In genomic region chr18:68742206-68742605, GRCh38 we compare ENCODE assay signal across 18 cellular contexts. TPM values are rescaled to one million over a fixed set of nuclear protein-coding genes. Genes with fewer than 3 reads are reported as not detected.
A peak's percentile ranks its signal among the peaks of the same experiment; 100 is the strongest.
DNase-seq lines count a peak whose midpoint lies in the region; ATAC-seq, FAIRE-seq and TF ChIP-seq lines count a peak whose summit lies in the region.
"Had no signal": no experiment of that assay in that cellular context is flagged by ENCODE, and none has a peak within 500 bp of the region (broad histone marks: within the 10 kb centered on the region; RNA-seq: fewer than 3 reads in every experiment).

No MANE protein-coding gene starts in this region.

- H3K4me3 ChIP-seq in A673 (ENCODE audit: low read depth, low read length, poor library complexity, severe bottlenecking) (no peak overlapping the region), small intestine (ENCODE audit: low read depth in 1 of 2, low read length in 2 of 2) (no peak overlapping the region)
- H3K4me3 ChIP-seq: GM23338 had no signal

- H3K4me1 Mint-ChIP-seq in activated T-cell treated with anti-CD3 and anti-CD28 coated beads, Interleukin-2, amount 50 U/mL, for 4 hours (ENCODE audit: low read depth) = no peaks in the 10 kb centered on the region
- H3K4me1 Mint-ChIP-seq: CD4-positive, alpha-beta memory T cell; GM23338 had no signal

- H3K27ac ChIP-seq in A673 (ENCODE audit: low read depth, low read length, poor library complexity, severe bottlenecking) = no peak overlapping the region
- H3K27ac ChIP-seq in small intestine (ENCODE audit: low read depth in 1 of 2, low read length in 1 of 2) = no peak overlapping the region
- H3K27ac ChIP-seq: C4-2B had no signal

- no peaks in the 10 kb centered on the region for H3K36me3 ChIP-seq in A673 (ENCODE audit: insufficient read depth, low read length, poor library complexity, severe bottlenecking)
- H3K36me3 ChIP-seq in small intestine (ENCODE audit: control insufficient read depth in 2 of 2, insufficient read depth in 2 of 2, low read length in 2 of 2) = no peaks in the 10 kb centered on the region
- H3K36me3 ChIP-seq: BE2C had no signal

- H3K9me3 Mint-ChIP-seq in activated T-cell treated with anti-CD3 and anti-CD28 coated beads, Interleukin-2, amount 50 U/mL, for 4 hours = no peaks in the 10 kb centered on the region
- H3K9me3 Mint-ChIP-seq: CD4-positive, alpha-beta memory T cell; GM23338 had no signal

- no peaks in the 10 kb centered on the region for H3K36me3 Mint-ChIP-seq in activated T-cell treated with anti-CD3 and anti-CD28 coated beads, Interleukin-2, amount 50 U/mL, for 4 hours (ENCODE audit: insufficient read depth)
- H3K36me3 Mint-ChIP-seq: CD4-positive, alpha-beta memory T cell had no signal

- no peak for FAIRE-seq in small intestine (lab: Jason Lieb, UNC)
- FAIRE-seq: G401.6, GM12892, HepG2, HTR-8/SVneo had no signal

- H3K27me3 ChIP-seq in A673 (replicated peaks; ENCODE audit: insufficient read depth, low read depth, low read length, poor library complexity) (no peaks in the 10 kb centered on the region), small intestine (ENCODE audit: control insufficient read depth in 2 of 2, insufficient read depth in 2 of 2, low read length in 2 of 2) (no peaks in the 10 kb centered on the region)
- H3K27me3 ChIP-seq: BE2C had no signal

- H3K4me3 Mint-ChIP-seq in activated T-cell treated with anti-CD3 and anti-CD28 coated beads, Interleukin-2, amount 50 U/mL, for 4 hours = no peak overlapping the region
- H3K4me3 Mint-ChIP-seq: CD4-positive, alpha-beta memory T cell; GM23338 had no signal

- H3K4me1 ChIP-seq in A673 (ENCODE audit: insufficient read depth, low read length, poor library complexity, severe bottlenecking) (no peaks in the 10 kb centered on the region), small intestine (ENCODE audit: control insufficient read depth in 2 of 2, insufficient read depth in 1 of 2, low read depth in 1 of 2, low read length in 1 of 2) (no peaks in the 10 kb centered on the region)

- TF ChIP-seq CTCF in A673 (conservative IDR thresholded peaks at IDR 0.05; ENCODE audit: low read depth, low read length) = no peak

- no TSS peak for BruUV-seq in A673 (replicated peaks; lab: Mats Ljungman, UMichigan)

- intact Hi-C loops in A673 (cut with micrococcal nuclease; ENCODE audit: unreplicated experiment) = no loop called here

- no peaks in the 10 kb centered on the region for H3K9me3 ChIP-seq in A673 (ENCODE audit: low read depth, low read length, poor library complexity, severe bottlenecking)
- no peaks in the 10 kb centered on the region for H3K9me3 ChIP-seq in small intestine (ENCODE audit: control insufficient read depth, low read depth)
- H3K9me3 ChIP-seq: BE2C had no signal

- peak; percentile 59 for DNase-seq in A673 (ENCODE audit: low spot score)
- DNase-seq in GM04504 (ENCODE audit: low read depth) = peak; percentile 66
- peak; percentile 77 for DNase-seq in SK-N-DZ (ENCODE audit: low spot score)
- peak; percentile 76 for DNase-seq in fibroblast of peridontal ligament (ENCODE audit: extremely low read depth)
- no peak for DNase-seq in small intestine
- DNase-seq in activated T-cell treated with anti-CD3 and anti-CD28 coated beads, Interleukin-2, amount 50 U/mL, for 4 hours = no peak
- DNase-seq: BE2C; CD4-positive, alpha-beta memory T cell; DMS79; EL; H7 had no signal

- POLR2A ChIA-PET in A673 (lab: Charles Lee; ENCODE audit: low non-redundant PET) = no interaction called here

- CTCF ChIA-PET in A673 (lab: Charles Lee) = no interaction called here

- 80 to 98% (median 94%) methylated on average over 1 of the region's 1 CpG for WGBS in small intestine, 3 donors

- ATAC-seq in activated T-cell treated with anti-CD3 and anti-CD28 coated beads, Interleukin-2, amount 50 U/mL, for 4 hours = no peak
- no peak for ATAC-seq in HG02884 (IDR thresholded peaks at IDR 0.05; ENCODE audit: unreplicated experiment)
- ATAC-seq: GM23338, HepG2 had no signal

- no peaks in the 10 kb centered on the region for H3K27me3 Mint-ChIP-seq in activated T-cell treated with anti-CD3 and anti-CD28 coated beads, Interleukin-2, amount 50 U/mL, for 4 hours (ENCODE audit: low read depth)
- H3K27me3 Mint-ChIP-seq: CD4-positive, alpha-beta memory T cell had no signal

RNA-seq across cellular contexts. Expression of gene TMX3, which starts 27.3 kb away (rescaled TPM):
- total RNA-seq in A673 (2021) = 56.0 and 58.7 TPM in 2 replicates
- polyA plus RNA-seq in SK-N-DZ (2014; cell fraction: cytosol; rRNA removed) = 32.8 and 35.8 TPM in 2 replicates
- 142 and 164 TPM in 2 replicates for polyA plus RNA-seq in SK-N-DZ (2014; cell fraction: nucleus; rRNA removed)
- 10 to 100 TPM; 14.5 to 45.4 (median 22.2) TPM for polyA plus RNA-seq in small intestine
- 10 to 100 TPM; 38.9 to 41.7 (median 39.3) TPM for total RNA-seq in activated T-cell treated with anti-CD3 and anti-CD28 coated beads, Interleukin-2, amount 50 U/mL, for 4 hours

RNA-seq across cellular contexts. Expression of gene CCDC102B, which starts 55.7 kb away (rescaled TPM):
- total RNA-seq in A673 (2021) = 10.8 and 12.5 TPM in 2 replicates
- 6.2 and 8.6 TPM in 2 replicates for polyA plus RNA-seq in SK-N-DZ (2014; cell fraction: cytosol; rRNA removed)
- 10.9 and 19.7 TPM in 2 replicates for polyA plus RNA-seq in SK-N-DZ (2014; cell fraction: nucleus; rRNA removed)
- 1 to 10 TPM in 2 of 3 donors, under 1 TPM in 1; 0.45 to 5.1 (median 1.1) TPM for polyA plus RNA-seq in small intestine
- total RNA-seq in activated T-cell treated with anti-CD3 and anti-CD28 coated beads, Interleukin-2, amount 50 U/mL, for 4 hours = 1 to 10 TPM in 2 of 3 donors, under 1 TPM in 1; 0.82 to 1.5 (median 1.3) TPM

Comparison
In these comparisons a context has a peak if more than half of its experiments do, and no peak if none do; other contexts are left out.
1. DNase-seq: peak in A673 (single experiment), GM04504 (single experiment), SK-N-DZ (single experiment) and fibroblast of peridontal ligament (single experiment); none in small intestine (single experiment) and activated T-cell treated with anti-CD3 and anti-CD28 coated beads, Interleukin-2, amount 50 U/mL, for 4 hours (single experiment).